Comparison of ENCODE assay signal across 1 cellular context in genomic region chr1:156847591-156848460, GRCh38.
TF ChIP-seq lines count a peak whose summit lies in the region.

No MANE protein-coding gene starts in this region.

TF ChIP-seq in WTC11, 78 proteins besides CTCF, POLR2A, EP300 and RAD21:
- TF ChIP-seq, protein P1, sequence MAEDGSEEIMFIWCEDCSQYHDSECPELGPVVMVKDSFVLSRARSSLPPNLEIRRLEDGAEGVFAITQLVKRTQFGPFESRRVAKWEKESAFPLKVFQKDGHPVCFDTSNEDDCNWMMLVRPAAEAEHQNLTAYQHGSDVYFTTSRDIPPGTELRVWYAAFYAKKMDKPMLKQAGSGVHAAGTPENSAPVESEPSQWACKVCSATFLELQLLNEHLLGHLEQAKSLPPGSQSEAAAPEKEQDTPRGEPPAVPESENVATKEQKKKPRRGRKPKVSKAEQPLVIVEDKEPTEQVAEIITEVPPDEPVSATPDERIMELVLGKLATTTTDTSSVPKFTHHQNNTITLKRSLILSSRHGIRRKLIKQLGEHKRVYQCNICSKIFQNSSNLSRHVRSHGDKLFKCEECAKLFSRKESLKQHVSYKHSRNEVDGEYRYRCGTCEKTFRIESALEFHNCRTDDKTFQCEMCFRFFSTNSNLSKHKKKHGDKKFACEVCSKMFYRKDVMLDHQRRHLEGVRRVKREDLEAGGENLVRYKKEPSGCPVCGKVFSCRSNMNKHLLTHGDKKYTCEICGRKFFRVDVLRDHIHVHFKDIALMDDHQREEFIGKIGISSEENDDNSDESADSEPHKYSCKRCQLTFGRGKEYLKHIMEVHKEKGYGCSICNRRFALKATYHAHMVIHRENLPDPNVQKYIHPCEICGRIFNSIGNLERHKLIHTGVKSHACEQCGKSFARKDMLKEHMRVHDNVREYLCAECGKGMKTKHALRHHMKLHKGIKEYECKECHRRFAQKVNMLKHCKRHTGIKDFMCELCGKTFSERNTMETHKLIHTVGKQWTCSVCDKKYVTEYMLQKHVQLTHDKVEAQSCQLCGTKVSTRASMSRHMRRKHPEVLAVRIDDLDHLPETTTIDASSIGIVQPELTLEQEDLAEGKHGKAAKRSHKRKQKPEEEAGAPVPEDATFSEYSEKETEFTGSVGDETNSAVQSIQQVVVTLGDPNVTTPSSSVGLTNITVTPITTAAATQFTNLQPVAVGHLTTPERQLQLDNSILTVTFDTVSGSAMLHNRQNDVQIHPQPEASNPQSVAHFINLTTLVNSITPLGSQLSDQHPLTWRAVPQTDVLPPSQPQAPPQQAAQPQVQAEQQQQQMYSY (CRISPR knock-in tag; IDR thresholded peaks at IDR 0.05): peak; percentile 33; the same call in 1 of the 2 replicates
- TF ChIP-seq E2F1 (CRISPR knock-in tag; IDR thresholded peaks at IDR 0.05): no peak
TF ChIP-seq in WTC11: peak in this region for 1.
